Comparison of ENCODE assay signal across 1 cellular context in the genomic region with DNA sequence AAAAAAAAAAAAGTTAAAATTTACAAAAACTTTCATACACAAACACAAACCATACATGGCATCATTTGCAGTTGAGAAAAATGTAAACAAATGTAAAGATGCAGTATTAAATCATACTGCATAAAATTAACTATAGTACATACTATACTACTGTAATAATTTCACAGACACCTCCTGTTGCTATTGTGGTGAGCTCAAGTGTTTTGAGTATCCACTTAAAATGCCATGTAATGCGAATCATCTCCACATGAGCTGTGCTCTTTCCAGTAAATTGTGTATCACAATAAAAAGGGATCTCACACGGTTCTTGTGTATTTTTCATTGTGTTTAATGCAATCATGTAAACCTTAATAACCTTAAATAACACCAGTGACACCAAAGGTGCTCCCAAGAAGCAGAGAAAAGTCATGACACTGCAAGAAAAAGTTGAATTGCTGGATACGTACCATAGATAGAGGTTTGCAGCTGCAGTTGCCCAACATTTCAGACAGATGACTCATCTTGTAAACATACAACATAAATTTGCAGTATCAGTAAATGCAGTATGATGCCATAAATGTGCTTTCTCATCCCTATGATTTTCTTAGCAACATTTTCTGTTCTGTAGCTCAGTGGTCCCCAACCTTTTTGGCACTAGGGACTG.
TF ChIP-seq lines count a peak whose summit lies in the region.

No MANE protein-coding gene starts in this region.

TF ChIP-seq in SK-N-SH, 30 proteins besides CTCF, POLR2A, EP300 and RAD21 (continued from another document):
- TF ChIP-seq, protein P1, sequence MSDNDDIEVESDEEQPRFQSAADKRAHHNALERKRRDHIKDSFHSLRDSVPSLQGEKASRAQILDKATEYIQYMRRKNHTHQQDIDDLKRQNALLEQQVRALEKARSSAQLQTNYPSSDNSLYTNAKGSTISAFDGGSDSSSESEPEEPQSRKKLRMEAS (IDR thresholded peaks at IDR 0.05; ENCODE audit: low read depth), result no peak
- no peak for TF ChIP-seq RFX5 (IDR thresholded peaks at IDR 0.05; ENCODE audit: low read length)
TF ChIP-seq in SK-N-SH: peak in this region for 2.
